Comparison of ENCODE assay signal across 10 cellular contexts in genomic region chr2:144509001-144509545, GRCh38. TPM values are rescaled to one million over a fixed set of nuclear protein-coding genes. Genes with fewer than 3 reads are reported as not detected.
DNase-seq lines count a peak whose midpoint lies in the region; ATAC-seq and TF ChIP-seq lines count a peak whose summit lies in the region.
"Had no signal": no experiment of that assay in that cellular context is flagged by ENCODE, and none has a peak within 500 bp of the region (broad histone marks: within the 10 kb centered on the region; RNA-seq: fewer than 3 reads in every experiment).

No MANE protein-coding gene starts in this region.

- WGBS in GM23248 (ENCODE audit: low coverage in 1 of 2, low lambda C conversion rate in 2 of 2, missing lambda C conversion rate in 2 of 2), 2 experiments: 55 to 61% methylated on average over 7 of the region's 7 CpGs
- 28% methylated on average over 7 of the region's 7 CpGs for WGBS in hepatocyte (ENCODE audit: low lambda C conversion rate, missing lambda C conversion rate)

- in situ Hi-C loops in GM23248 (cut with MboI): no loop called here
- in situ Hi-C loops in gastrocnemius medialis (cut with MboI; ENCODE audit: low sequenced_read_pairs in 4 of 4): loop anchor here in 2 of 4 donors (25.0 kb wide), 1 partner anchor 172 kb away; a partner anchor contains a TSS

- H3K9me3 ChIP-seq in GM23248 (ENCODE audit: low read depth) (no peaks in the 10 kb centered on the region), SU-DHL-6 (ENCODE audit: insufficient read depth, low read length) (no peaks in the 10 kb centered on the region), hepatocyte (ENCODE audit: low read depth) (no peaks in the 10 kb centered on the region), gastrocnemius medialis (no peaks in the 10 kb centered on the region)

- H3F3A ChIP-seq in GM23248 (ENCODE audit: insufficient read depth) (peaks cover 77% of the 10 kb centered on the region), SU-DHL-6 (ENCODE audit: insufficient read depth) (no peaks in the 10 kb centered on the region)

- H3K27me3 ChIP-seq in GM23248 (replicated peaks; ENCODE audit: insufficient read depth): no peaks in the 10 kb centered on the region
- H3K27me3 ChIP-seq in SU-DHL-6 (ENCODE audit: low read length): no peaks in the 10 kb centered on the region
- peaks cover 85% of the 10 kb centered on the region for H3K27me3 ChIP-seq in hepatocyte
- H3K27me3 ChIP-seq in gastrocnemius medialis: no peaks in the 10 kb centered on the region

- H3K79me2 ChIP-seq in GM23248 (ENCODE audit: insufficient read depth) (peaks cover 96% of the 10 kb centered on the region), SU-DHL-6 (ENCODE audit: insufficient read depth, low read length) (no peaks in the 10 kb centered on the region), hepatocyte (peaks cover 79% of the 10 kb centered on the region)

- H3K27ac ChIP-seq in GM23248 (peak overlapping the region; percentile 99), SU-DHL-6 (ENCODE audit: low read depth, low read length) (no peak overlapping the region), hepatocyte (peak overlapping the region; percentile 65), gastrocnemius medialis (peak overlapping the region; percentile 94 to 96 (median 95))

- H3K9me2 ChIP-seq in GM23248 (ENCODE audit: insufficient read depth): no peaks in the 10 kb centered on the region
- no peaks in the 10 kb centered on the region for H3K9me2 ChIP-seq in SU-DHL-6 (replicated peaks; ENCODE audit: insufficient read depth, low read length)
- H3K9me2 ChIP-seq in hepatocyte (replicated peaks; ENCODE audit: insufficient read depth): no peaks in the 10 kb centered on the region

- H3K36me3 ChIP-seq in GM23248 (ENCODE audit: low read depth) (no peaks in the 10 kb centered on the region), SU-DHL-6 (ENCODE audit: low read length) (no peaks in the 10 kb centered on the region), hepatocyte (replicated peaks; ENCODE audit: insufficient read depth, low read depth) (no peaks in the 10 kb centered on the region), gastrocnemius medialis (no peaks in the 10 kb centered on the region)

- TF ChIP-seq CTCF in SU-DHL-6 (IDR thresholded peaks at IDR 0.05; ENCODE audit: insufficient read depth, low read length, poor library complexity, severe bottlenecking): no peak
- TF ChIP-seq CTCF in hepatocyte (IDR thresholded peaks at IDR 0.05; ENCODE audit: poor library complexity): no peak
- no peak for TF ChIP-seq CTCF in gastrocnemius medialis (IDR thresholded peaks at IDR 0.05 in 4 of 5, conservative IDR thresholded peaks at IDR 0.05 in 1 of 5)

- H4K20me1 ChIP-seq in GM23248 (ENCODE audit: insufficient read depth) (no peaks in the 10 kb centered on the region), SU-DHL-6 (ENCODE audit: low read depth, low read length) (no peaks in the 10 kb centered on the region), hepatocyte (ENCODE audit: insufficient read depth, poor library complexity, severe bottlenecking) (no peaks in the 10 kb centered on the region)

- 0 out of 2 replicates have a peak overlapping the region, but pooled peaks have one; percentile 1 for H3K4me3 ChIP-seq in GM23248
- H3K4me3 ChIP-seq in SU-DHL-6 (ENCODE audit: insufficient read depth, low read length, poor library complexity, severe bottlenecking): no peak overlapping the region
- H3K4me3 ChIP-seq in hepatocyte: no peak overlapping the region
- peak overlapping the region; percentile 26 to 78 (median 38) for H3K4me3 ChIP-seq in gastrocnemius medialis

- H3K9ac ChIP-seq in GM23248 (peak overlapping the region; percentile 99; the same call in 1 of the 2 replicates), SU-DHL-6 (ENCODE audit: low read length) (no peak overlapping the region)

- H3K4me2 ChIP-seq in GM23248 (ENCODE audit: unreplicated experiment) (peak overlapping the region; percentile 73), SU-DHL-6 (ENCODE audit: low read depth, low read length, poor library complexity, severe bottlenecking) (peak overlapping the region; percentile 31), hepatocyte (peak overlapping the region; percentile 78)

- no peak overlapping the region for H2AFZ ChIP-seq in GM23248
- H2AFZ ChIP-seq in SU-DHL-6 (ENCODE audit: low read depth, low read length, severe bottlenecking): no peak overlapping the region
- H2AFZ ChIP-seq in hepatocyte: no peak overlapping the region

- ATAC-seq in gastrocnemius medialis (no peak), HG03469 (IDR thresholded peaks at IDR 0.05; ENCODE audit: unreplicated experiment) (no peak), GM19324 (IDR thresholded peaks at IDR 0.05; ENCODE audit: low FRiP score, unreplicated experiment) (no peak)
- ATAC-seq: left colon had no signal

- intact Hi-C loops in gastrocnemius medialis (cut with DNase I; ENCODE audit: low total_unique reads): no loop called here

- no peak for TF ChIP-seq POLR2A in gastrocnemius medialis (IDR thresholded peaks at IDR 0.05)

- H3K4me1 ChIP-seq in GM23248 (ENCODE audit: insufficient read depth): peaks cover 95% of the 10 kb centered on the region
- peaks cover 17% of the 10 kb centered on the region for H3K4me1 ChIP-seq in hepatocyte (ENCODE audit: insufficient read depth)
- H3K4me1 ChIP-seq in gastrocnemius medialis: peaks cover 80 to 93% of the 10 kb centered on the region in 2 donors

- DNase-seq in GM23248 (no peak), hepatocyte (ENCODE audit: low spot score) (no peak), gastrocnemius medialis (no peak), epidermal melanocyte (ENCODE audit: insufficient read length, low spot score) (no peak), NCI-H510A treated with DMSO at 0.1 percent for 48 hours (lab: John Stamatoyannopoulos, UW) (no peak)
- DNase-seq: left colon, NCI-H524 treated with DMSO at 0.1 percent for 48 hours had no signal

RNA-seq across cellular contexts. Expression of gene ZEB2, which starts 10.8 kb away (rescaled TPM):
- total RNA-seq in GM23248 (2014; rRNA removed; shearing (Covaris generic)): 36.4 and 46.8 TPM in 2 replicates
- polyA plus RNA-seq in GM23248 (2016; fragmentation: Nextera tagmentation; extraction: Ambion mirVana): 25.6 and 26.2 TPM in 2 replicates
- total RNA-seq in hepatocyte: 35.5 and 38.8 TPM in 2 replicates
- 17.2 and 17.8 TPM in 2 replicates for polyA plus RNA-seq in hepatocyte
- 10 to 100 TPM; 21.2 to 27.6 (median 22.9) TPM for total RNA-seq in gastrocnemius medialis

Comparison
In these comparisons a context has a peak if more than half of its experiments do, and no peak if none do; other contexts are left out.
1. H3K4me3 ChIP-seq: peak in GM23248 (single experiment) and gastrocnemius medialis (4 of 4); none in SU-DHL-6 (single experiment) and hepatocyte (single experiment).
2. Peak in every context shown above with its lines, with median percentiles within 50 percentile points of each other: H3K4me2 ChIP-seq.